ENCODE assay signal across 15 cellular contexts in the genomic region with DNA sequence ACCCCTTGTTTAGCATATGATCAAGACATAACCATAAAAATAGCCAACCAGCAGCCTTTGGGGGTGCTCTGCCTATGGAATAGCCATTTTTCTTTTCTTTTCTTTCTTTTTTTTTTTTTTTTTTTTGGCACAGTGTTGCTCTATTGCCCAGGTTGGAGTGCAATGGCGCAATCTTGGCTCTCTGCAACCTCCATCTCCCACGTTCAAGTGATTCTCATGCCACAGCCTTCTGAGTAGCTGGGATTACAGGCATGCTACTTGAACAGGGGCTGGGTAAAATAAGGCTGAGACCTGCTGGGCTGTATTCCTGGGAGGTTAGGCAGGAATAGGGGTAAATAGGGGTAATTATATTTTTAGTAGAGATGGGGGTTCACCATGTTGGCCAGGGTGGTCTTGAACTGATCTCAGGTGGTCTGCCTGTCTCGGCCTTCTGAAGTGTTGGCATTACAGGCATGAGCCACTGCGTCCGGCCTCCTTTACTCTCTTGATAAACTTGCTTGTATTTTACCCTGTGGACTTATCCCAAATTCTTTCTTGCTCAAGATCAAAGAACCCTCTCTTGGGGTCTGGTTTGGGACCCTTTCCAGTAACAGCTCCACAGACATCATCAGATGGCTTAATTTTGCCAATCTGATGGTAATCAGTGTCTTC. TPM values are rescaled to one million over a fixed set of nuclear protein-coding genes. Genes with fewer than 3 reads are reported as not detected.
"Had no signal": no experiment of that assay in that cellular context is flagged by ENCODE, and none has a peak within 500 bp of the region (broad histone marks: within the 10 kb centered on the region; RNA-seq: fewer than 3 reads in every experiment).

No MANE protein-coding gene starts in this region.

- H3K9me3 ChIP-seq: colonic mucosa, SJSA1, tibial artery had no signal

- ATAC-seq: activated CD4-positive, alpha-beta T cell treated with anti-CD3 and anti-CD28 coated beads for 36 hours; activated CD8-positive, alpha-beta T cell treated with anti-CD3 and anti-CD28 coated beads for 36 hours; activated naive CD8-positive, alpha-beta T cell treated with anti-CD3 and anti-CD28 coated beads, Interleukin-2, amount 50 U/mL, for 24 hours had no signal

- H3K4me1 Mint-ChIP-seq: activated CD4-positive, alpha-beta T cell treated with anti-CD3 and anti-CD28 coated beads for 36 hours; activated naive CD8-positive, alpha-beta T cell treated with anti-CD3 and anti-CD28 coated beads, Interleukin-2, amount 50 U/mL, for 24 hours; memory B cell had no signal

- H3K36me3 ChIP-seq: colonic mucosa, SJSA1, tibial artery had no signal

- H3K4me1 ChIP-seq: SJSA1 had no signal

- DNase-seq: activated CD4-positive, alpha-beta T cell treated with anti-CD3 and anti-CD28 coated beads for 36 hours; activated CD8-positive, alpha-beta T cell treated with anti-CD3 and anti-CD28 coated beads for 36 hours; activated naive CD4-positive, alpha-beta T cell; activated naive CD8-positive, alpha-beta T cell treated with anti-CD3 and anti-CD28 coated beads, Interleukin-2, amount 50 U/mL, for 24 hours; caudate nucleus; colonic mucosa; effector CD4-positive, alpha-beta T cell; hypothalamus; SW 1271 had no signal

- H3K4me3 Mint-ChIP-seq: activated CD4-positive, alpha-beta T cell treated with anti-CD3 and anti-CD28 coated beads for 36 hours; activated CD8-positive, alpha-beta T cell treated with anti-CD3 and anti-CD28 coated beads for 36 hours; activated naive CD8-positive, alpha-beta T cell treated with anti-CD3 and anti-CD28 coated beads, Interleukin-2, amount 50 U/mL, for 24 hours; activated T-helper 1 cell treated with anti-CD3 and anti-CD28 coated beads, Interleukin-12 subunit alpha, Interleukin-12 subunit beta, Interleukin-2, Interleukin-4 antibody, amounts not matched to agents 30 ng/mL and 10 ng/mL and 1 ng/mL, durations not matched to agents 14 hours and 24 hours and 36 hours; memory B cell; T-helper 2 cell treated with Interferon-gamma antibody and Interleukin-4, amounts not matched to agents 5 μg/mL and 100 μg/mL, for 36 hours had no signal

- H3K27ac Mint-ChIP-seq: activated CD4-positive, alpha-beta T cell treated with anti-CD3 and anti-CD28 coated beads for 36 hours; activated CD8-positive, alpha-beta T cell treated with anti-CD3 and anti-CD28 coated beads for 36 hours; activated naive CD8-positive, alpha-beta T cell treated with anti-CD3 and anti-CD28 coated beads, Interleukin-2, amount 50 U/mL, for 24 hours; activated T-helper 1 cell treated with anti-CD3 and anti-CD28 coated beads, Interleukin-12 subunit alpha, Interleukin-12 subunit beta, Interleukin-2, Interleukin-4 antibody, amounts not matched to agents 30 ng/mL and 10 ng/mL and 1 ng/mL, durations not matched to agents 14 hours and 24 hours and 36 hours; memory B cell; T-helper 2 cell treated with Interferon-gamma antibody and Interleukin-4, amounts not matched to agents 5 μg/mL and 100 μg/mL, for 36 hours had no signal

- H3K27me3 ChIP-seq: colonic mucosa, tibial artery had no signal

- H3K4me3 ChIP-seq: colonic mucosa, SJSA1, skin epidermis, tibial artery had no signal

- H3K27ac ChIP-seq: SJSA1, skin epidermis had no signal

RNA-seq across cellular contexts. Expression of gene C1QTNF1, which starts 5.8 kb away (rescaled TPM):
- total RNA-seq: activated T-helper 1 cell treated with anti-CD3 and anti-CD28 coated beads, Interleukin-12 subunit alpha, Interleukin-12 subunit beta, Interleukin-2, Interleukin-4 antibody, amounts not matched to agents 30 ng/mL and 10 ng/mL and 1 ng/mL, durations not matched to agents 14 hours and 24 hours and 36 hours had no signal
